In the genomic region with DNA sequence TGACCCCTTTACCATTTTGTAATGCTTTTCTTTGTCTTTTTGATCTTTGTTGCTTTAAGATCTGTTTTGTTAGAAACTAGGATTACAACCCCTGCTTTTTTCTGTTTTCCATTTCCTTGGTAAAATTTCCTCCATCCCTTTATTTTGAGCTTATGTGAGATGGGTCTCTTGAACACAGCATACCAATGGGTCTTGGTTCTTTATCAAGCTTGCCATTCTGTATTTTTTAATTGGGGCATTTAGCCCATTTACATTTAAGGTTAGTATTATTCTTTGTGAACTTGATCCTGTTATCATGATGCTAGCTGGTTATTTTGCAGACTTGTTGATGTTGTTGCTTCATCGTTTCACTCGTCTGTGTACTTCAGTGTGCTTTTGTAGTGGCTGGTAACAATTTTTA, we compare ENCODE assay signal across 37 cellular contexts.
DNase-seq lines count a peak whose midpoint lies in the region; ATAC-seq, FAIRE-seq and TF ChIP-seq lines count a peak whose summit lies in the region.
"Had no signal": no experiment of that assay in that cellular context is flagged by ENCODE, and none has a peak within 500 bp of the region (broad histone marks: within the 10 kb centered on the region; RNA-seq: fewer than 3 reads in every experiment).

No MANE protein-coding gene starts in this region.

- H3K4me3 ChIP-seq in HEK293 (ENCODE audit: low read depth, low read length) (no peak overlapping the region), astrocyte (ENCODE audit: insufficient read depth, low read depth, low read length) (no peak overlapping the region), ovary (no peak overlapping the region)
- H3K4me3 ChIP-seq: A549; BLaER1; BLaER1 treated with 17β-estradiol and CSF1 and Interleukin-3, amounts not matched to agents 10 nM and 100 nM had no signal

- intact Hi-C loops in ovary (cut with DNase I) = no loop called here

- FAIRE-seq in H54 (lab: Jason Lieb, UNC) (peak; percentile 43), astrocyte (lab: Jason Lieb, UNC) (peak; percentile 5), islet of Langerhans (lab: Jason Lieb, UNC) (peak; percentile 9)
- FAIRE-seq: A204.1, A549, D721Med had no signal

- WGBS in ovary, 3 donors = 92 to 94% (median 94%) methylated on average over 2 of the region's 2 CpGs

- H3K4me1 ChIP-seq in HEK293 (ENCODE audit: control insufficient read depth, insufficient read depth, low read length) (no peaks in the 10 kb centered on the region), astrocyte (ENCODE audit: insufficient read depth, low read length) (no peaks in the 10 kb centered on the region), ovary (ENCODE audit: insufficient read depth) (no peaks in the 10 kb centered on the region)
- H3K4me1 ChIP-seq: A549; BE2C; BLaER1; BLaER1 treated with 17β-estradiol and CSF1 and Interleukin-3, amounts not matched to agents 10 nM and 100 nM; Caco-2 had no signal

- no peak for ATAC-seq in GM19035 (IDR thresholded peaks at IDR 0.05; ENCODE audit: unreplicated experiment)
- ATAC-seq: A549; CD8-positive, alpha-beta T cell had no signal

- POLR2A ChIA-PET in HEK293 (lab: Yijun Ruan, JAX) = interaction anchor here (0.6 kb wide), 1 partner anchor 1595 kb away, joined by 4 read pairs; the partner anchor contains the start of gene KIF27

- H3K4me3 Mint-ChIP-seq in astrocyte (ENCODE audit: unreplicated experiment) = no peak overlapping the region
- H3K4me3 Mint-ChIP-seq: B cell; CD14-positive monocyte; CD4-positive, alpha-beta memory T cell; CD4-positive, alpha-beta T cell; CD4-positive, CD25-positive, alpha-beta regulatory T cell; CD8-positive, alpha-beta memory T cell; CD8-positive, alpha-beta T cell had no signal

- no peak overlapping the region for H2AFZ ChIP-seq in astrocyte (ENCODE audit: low read depth, low read length)

- no peaks in the 10 kb centered on the region for H3K79me2 ChIP-seq in astrocyte (ENCODE audit: insufficient read depth, low read length)

- no peaks in the 10 kb centered on the region for H4K20me1 ChIP-seq in astrocyte (ENCODE audit: insufficient read depth, low read length)
- H4K20me1 ChIP-seq: BLaER1; BLaER1 treated with 17β-estradiol and CSF1 and Interleukin-3, amounts not matched to agents 10 nM and 100 nM had no signal

- H3K27me3 Mint-ChIP-seq in astrocyte (ENCODE audit: low read depth, unreplicated experiment) = no peaks in the 10 kb centered on the region
- H3K27me3 Mint-ChIP-seq: B cell; CD4-positive, alpha-beta memory T cell; CD4-positive, alpha-beta T cell; CD4-positive, CD25-positive, alpha-beta regulatory T cell had no signal

- H3K27me3 ChIP-seq in astrocyte (ENCODE audit: insufficient read depth, low read length) (no peaks in the 10 kb centered on the region), ovary (no peaks in the 10 kb centered on the region)
- H3K27me3 ChIP-seq: BE2C; BLaER1; BLaER1 treated with 17β-estradiol and CSF1 and Interleukin-3, amounts not matched to agents 10 nM and 100 nM had no signal

- peaks cover 1% of the 10 kb centered on the region for H3K4me1 Mint-ChIP-seq in astrocyte (ENCODE audit: low read depth, unreplicated experiment)
- H3K4me1 Mint-ChIP-seq: B cell; CD14-positive monocyte; CD4-positive, alpha-beta memory T cell; CD4-positive, CD25-positive, alpha-beta regulatory T cell; CD8-positive, alpha-beta memory T cell had no signal

- H3K36me3 ChIP-seq in HEK293 (ENCODE audit: control insufficient read depth in 2 of 2, insufficient read depth in 1 of 2, low read length in 2 of 2) (no peaks in the 10 kb centered on the region), astrocyte (ENCODE audit: insufficient read depth, low read length) (no peaks in the 10 kb centered on the region), ovary (no peaks in the 10 kb centered on the region)
- H3K36me3 ChIP-seq: BE2C; BLaER1; BLaER1 treated with 17β-estradiol and CSF1 and Interleukin-3, amounts not matched to agents 10 nM and 100 nM had no signal

- peaks cover 24% of the 10 kb centered on the region for H3K9me3 Mint-ChIP-seq in astrocyte (ENCODE audit: unreplicated experiment)

- H3K27ac Mint-ChIP-seq in astrocyte (ENCODE audit: unreplicated experiment) = no peak overlapping the region
- H3K27ac Mint-ChIP-seq: B cell; CD14-positive monocyte; CD4-positive, alpha-beta memory T cell; CD4-positive, alpha-beta T cell; CD4-positive, CD25-positive, alpha-beta regulatory T cell; CD8-positive, alpha-beta memory T cell; CD8-positive, alpha-beta T cell had no signal

- TF ChIP-seq CTCF in HEK293 (tag by site-specific recombination; IDR thresholded peaks at IDR 0.05) (no peak), astrocyte (IDR thresholded peaks at IDR 0.05; ENCODE audit: insufficient read depth, low read depth, low read length) (no peak), ovary (IDR thresholded peaks at IDR 0.05) (no peak)

- CTCF ChIA-PET in HEK293 (lab: Yijun Ruan, JAX) = interaction anchor here (0.7 kb wide), 1 partner anchor 751 kb away, joined by 3 read pairs; no protein-coding TSS in a partner anchor

- H3K27ac ChIP-seq in HEK293 (ENCODE audit: extremely low read depth, low read depth, low read length) (no peak overlapping the region), astrocyte (ENCODE audit: low read depth, low read length) (no peak overlapping the region), ovary (no peak overlapping the region)
- H3K27ac ChIP-seq: 22Rv1; A549; BLaER1; BLaER1 treated with 17β-estradiol and CSF1 and Interleukin-3, amounts not matched to agents 10 nM and 100 nM; C4-2B had no signal

- no peak for TF ChIP-seq EP300 in ovary (IDR thresholded peaks at IDR 0.05)

- H3K9ac ChIP-seq in astrocyte (ENCODE audit: low read length) = no peak overlapping the region
- H3K9ac ChIP-seq: BLaER1; BLaER1 treated with 17β-estradiol and CSF1 and Interleukin-3, amounts not matched to agents 10 nM and 100 nM had no signal

- TF ChIP-seq POLR2A in H54 (IDR thresholded peaks at IDR 0.05; ENCODE audit: low read depth, low read length) (no peak), ovary (IDR thresholded peaks at IDR 0.05) (no peak)

- H3K4me2 ChIP-seq in astrocyte (ENCODE audit: low read length) = no peak overlapping the region
- H3K4me2 ChIP-seq: A549; BLaER1; BLaER1 treated with 17β-estradiol and CSF1 and Interleukin-3, amounts not matched to agents 10 nM and 100 nM had no signal

- DNase-seq in H54 (ENCODE audit: insufficient read length, low spot score) = no peak
- no peak for DNase-seq in astrocyte (ENCODE audit: low read depth)
- no peak for DNase-seq in KG1 (lab: John Stamatoyannopoulos, UW)
- DNase-seq in foreskin melanocyte = no peak
- DNase-seq in ovary = no peak
- DNase-seq: 8988T; ACHN; AML-193; BE2C; C1 segment of cervical spinal cord; Caco-2; Calu3; CD4-positive, alpha-beta memory T cell; CD4-positive, alpha-beta T cell; CD4-positive, CD25-positive, alpha-beta regulatory T cell; CD8-positive, alpha-beta memory T cell; CD8-positive, alpha-beta T cell; COR-L47; DMS 273 treated with DMSO at 0.1 percent for 48 hours; DMS153; DMS53; DMS79; DMS79 treated with DMSO at 0.1 percent for 48 hours; DND-41; EL had no signal

- peaks cover 1% of the 10 kb centered on the region for H3K36me3 Mint-ChIP-seq in astrocyte (ENCODE audit: low read depth, unreplicated experiment)
- H3K36me3 Mint-ChIP-seq: CD14-positive monocyte; CD4-positive, CD25-positive, alpha-beta regulatory T cell; CD8-positive, alpha-beta memory T cell; CD8-positive, alpha-beta T cell had no signal

- H3K9me3 ChIP-seq in HEK293 (ENCODE audit: control insufficient read depth, insufficient read depth, low read depth, low read length) = no peaks in the 10 kb centered on the region
- H3K9me3 ChIP-seq in astrocyte (ENCODE audit: insufficient read depth, low read depth, low read length) = no peaks in the 10 kb centered on the region
- no peaks in the 10 kb centered on the region for H3K9me3 ChIP-seq in ovary
- H3K9me3 ChIP-seq: BE2C, Caco-2 had no signal

TF ChIP-seq in HEK293, 187 proteins besides CTCF, POLR2A, EP300 and RAD21:
- TF ChIP-seq ZNF529 (tag by site-specific recombination; IDR thresholded peaks at IDR 0.05; ENCODE audit: insufficient replicate concordance) (peak; percentile 51), ZNF391 (tag by site-specific recombination; IDR thresholded peaks at IDR 0.05; ENCODE audit: borderline replicate concordance, low read depth) (no peak), SETDB1 (IDR thresholded peaks at IDR 0.05; ENCODE audit: insufficient read length, low read length) (peak; percentile 62)
